Comparison of ENCODE assay signal across 8 cellular contexts in the genomic region with DNA sequence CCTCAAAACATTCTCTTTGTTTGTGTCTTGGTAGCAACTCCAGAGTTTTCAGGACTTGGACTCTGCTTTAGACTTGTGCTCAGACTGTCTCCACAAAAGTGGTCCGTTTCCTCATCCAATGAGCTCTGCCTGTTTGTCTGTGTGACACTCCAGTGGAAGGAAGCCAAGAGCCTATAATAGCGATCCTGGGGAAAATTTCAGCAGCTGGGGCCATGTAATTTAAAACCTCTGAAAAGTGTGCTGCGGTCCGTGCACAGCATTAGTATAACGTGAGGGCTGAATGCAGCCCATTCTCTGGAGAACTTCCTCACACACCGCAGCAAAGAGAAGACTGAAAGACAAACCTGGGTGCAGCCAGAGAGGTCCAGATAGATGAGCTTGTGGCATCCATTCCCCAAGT. TPM values are rescaled to one million over a fixed set of nuclear protein-coding genes. Genes with fewer than 3 reads are reported as not detected.
DNase-seq lines count a peak whose midpoint lies in the region; TF ChIP-seq lines count a peak whose summit lies in the region.

A gene with protein sequence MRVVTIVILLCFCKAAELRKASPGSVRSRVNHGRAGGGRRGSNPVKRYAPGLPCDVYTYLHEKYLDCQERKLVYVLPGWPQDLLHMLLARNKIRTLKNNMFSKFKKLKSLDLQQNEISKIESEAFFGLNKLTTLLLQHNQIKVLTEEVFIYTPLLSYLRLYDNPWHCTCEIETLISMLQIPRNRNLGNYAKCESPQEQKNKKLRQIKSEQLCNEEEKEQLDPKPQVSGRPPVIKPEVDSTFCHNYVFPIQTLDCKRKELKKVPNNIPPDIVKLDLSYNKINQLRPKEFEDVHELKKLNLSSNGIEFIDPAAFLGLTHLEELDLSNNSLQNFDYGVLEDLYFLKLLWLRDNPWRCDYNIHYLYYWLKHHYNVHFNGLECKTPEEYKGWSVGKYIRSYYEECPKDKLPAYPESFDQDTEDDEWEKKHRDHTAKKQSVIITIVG (plus strand): TSS at position 259 of the 400 bp plus-strand sequence. CDS start 20,914 bp downstream, outside the sequence.

- H3K27me3 Mint-ChIP-seq in osteocyte (ENCODE audit: unreplicated experiment) = no peaks in the 10 kb centered on the region

- H3K9me3 Mint-ChIP-seq in osteocyte (ENCODE audit: unreplicated experiment) = peaks cover 4% of the 10 kb centered on the region

- peak within 1 kb of the TSS; percentile 23 to 45 (median 30) for H3K4me3 ChIP-seq in esophagus muscularis mucosa
- H3K4me3 ChIP-seq in effector memory CD4-positive, alpha-beta T cell (ENCODE audit: insufficient read depth, low read depth, low read length, poor library complexity, severe bottlenecking) = no peak within 1 kb of the TSS

- H3K4me3 Mint-ChIP-seq in osteocyte (ENCODE audit: unreplicated experiment) = peak within 1 kb of the TSS; percentile 79

- peak within 1 kb of the TSS; percentile 85 for H3K27ac Mint-ChIP-seq in osteocyte (ENCODE audit: unreplicated experiment)

- 4% methylated on average over 6 of the region's 6 CpGs for WGBS in esophagus muscularis mucosa

- peaks cover 38% of the 10 kb centered on the region for H3K4me1 Mint-ChIP-seq in osteocyte (ENCODE audit: unreplicated experiment)

- peaks cover 3 to 30% (median 20%) of the 10 kb centered on the region in 4 donors for H3K4me1 ChIP-seq in esophagus muscularis mucosa
- H3K4me1 ChIP-seq in effector memory CD4-positive, alpha-beta T cell (ENCODE audit: control insufficient read depth, insufficient read depth, low read length, poor library complexity, severe bottlenecking) = no peaks in the 10 kb centered on the region

- TF ChIP-seq CTCF in esophagus muscularis mucosa (IDR thresholded peaks at IDR 0.05) (no peak), osteocyte (IDR thresholded peaks at IDR 0.05) (no peak)

- no peaks in the 10 kb centered on the region for H3K36me3 ChIP-seq in esophagus muscularis mucosa
- H3K36me3 ChIP-seq in effector memory CD4-positive, alpha-beta T cell (ENCODE audit: control insufficient read depth, insufficient read depth, low read length) = no peaks in the 10 kb centered on the region

- no peaks in the 10 kb centered on the region for H3K27me3 ChIP-seq in esophagus muscularis mucosa
- H3K27me3 ChIP-seq in effector memory CD4-positive, alpha-beta T cell (replicated peaks; ENCODE audit: control insufficient read depth, insufficient read depth, low read length, poor library complexity, severe bottlenecking) = no peaks in the 10 kb centered on the region

- TF ChIP-seq EP300 in esophagus muscularis mucosa (IDR thresholded peaks at IDR 0.05) = no peak

- H3K36me3 Mint-ChIP-seq in osteocyte (ENCODE audit: unreplicated experiment) = peaks cover 1% of the 10 kb centered on the region

- peak within 1 kb of the TSS in 3 of 4 donors; percentile 28 to 42 (median 37) for H3K27ac ChIP-seq in esophagus muscularis mucosa (replicated peaks in 1 of 4)
- no peak within 1 kb of the TSS for H3K27ac ChIP-seq in effector memory CD4-positive, alpha-beta T cell (ENCODE audit: insufficient read depth, low read length, poor library complexity, severe bottlenecking)

- DNase-seq in DMS79 treated with DMSO at 0.1 percent for 48 hours (lab: John Stamatoyannopoulos, UW) (peak; percentile 38), NCI-H2171 treated with DMSO at 0.1 percent for 48 hours (lab: John Stamatoyannopoulos, UW) (peak; percentile 97), esophagus muscularis mucosa (ENCODE audit: extremely low spot score) (no peak), osteocyte (ENCODE audit: extremely low spot score, unreplicated experiment) (no peak), G401 (ENCODE audit: low spot score) (no peak)
- no peak for DNase-seq in activated naive CD4-positive, alpha-beta T cell treated with anti-CD3 and anti-CD28 coated beads, Interleukin-2, amount 50 U/mL, for 16 hours
- no peak for DNase-seq in effector memory CD4-positive, alpha-beta T cell
- no peak for DNase-seq in activated CD8-positive, alpha-beta memory T cell treated with anti-CD3 and anti-CD28 coated beads for 24 hours

- TF ChIP-seq POLR2A in esophagus muscularis mucosa (IDR thresholded peaks at IDR 0.05; ENCODE audit: low read depth) = no peak

- intact Hi-C loops in esophagus muscularis mucosa (cut with DNase I) = no loop called here

- no peaks in the 10 kb centered on the region for H3K9me3 ChIP-seq in esophagus muscularis mucosa
- H3K9me3 ChIP-seq in effector memory CD4-positive, alpha-beta T cell (ENCODE audit: control insufficient read depth, low read length) = no peaks in the 10 kb centered on the region

- in situ Hi-C loops in G401 (cut with HindIII; ENCODE audit: low sequenced_read_pairs) = no loop called here

RNA-seq across cellular contexts. Expression of the gene that starts here (rescaled TPM):
- total RNA-seq in esophagus muscularis mucosa (1 to 10 TPM in 3 of 4 donors, under 1 TPM in 1; 0.83 to 3.5 (median 2.6) TPM), osteocyte (12.4 and 12.5 TPM in 2 replicates)
- total RNA-seq in G401 (2014; rRNA removed; shearing (Covaris generic)) = 0.58 and 2.1 TPM in 2 replicates

Comparison
In these comparisons a context has a peak if more than half of its experiments do, and no peak if none do; other contexts are left out.
1. DNase-seq: peak in DMS79 treated with DMSO at 0.1 percent for 48 hours (single experiment) and NCI-H2171 treated with DMSO at 0.1 percent for 48 hours (single experiment); none in esophagus muscularis mucosa (single experiment), osteocyte (single experiment), G401 (single experiment), activated naive CD4-positive, alpha-beta T cell treated with anti-CD3 and anti-CD28 coated beads, Interleukin-2, amount 50 U/mL, for 16 hours (single experiment), effector memory CD4-positive, alpha-beta T cell (0 of 3) and activated CD8-positive, alpha-beta memory T cell treated with anti-CD3 and anti-CD28 coated beads for 24 hours (single experiment).